In genomic region chr1:110605901-110606783, GRCh38 we compare ENCODE assay signal across 8 cellular contexts. TPM values are rescaled to one million over a fixed set of nuclear protein-coding genes. Genes with fewer than 3 reads are reported as not detected.
DNase-seq lines count a peak whose midpoint lies in the region; ATAC-seq lines count a peak whose summit lies in the region.

TSS of gene KCNA2 (minus strand) at chr1:110606358. CDS start at chr1:110604782, 1,576 bp downstream.

- H3K4me1 ChIP-seq in CD8-positive, alpha-beta memory T cell (ENCODE audit: insufficient read depth, low read length), result peaks cover 13% of the 10 kb centered on the region
- H3K4me1 ChIP-seq in iPS DF 6.9 (ENCODE audit: control insufficient read depth, insufficient read depth, low read length), result peaks cover 5% of the 10 kb centered on the region
- no peaks in the 10 kb centered on the region for H3K4me1 ChIP-seq in rectal smooth muscle tissue (ENCODE audit: control insufficient read depth, insufficient read depth, low read length)

- peak within 1 kb of the TSS; percentile 2 for H3K9ac ChIP-seq in rectal smooth muscle tissue (ENCODE audit: low read length)

- H3K9me3 Mint-ChIP-seq in CD8-positive, alpha-beta memory T cell, result no peaks in the 10 kb centered on the region

- POLR2A ChIA-PET in CD8-positive, alpha-beta memory T cell (lab: Charles Lee), result interaction anchor here (2.3 kb wide), 1 partner anchor 13 kb away, joined by 12 read pairs; no protein-coding TSS in a partner anchor

- peaks cover 10 to 30% (median 13%) of the 10 kb centered on the region in 3 donors for H3K4me1 Mint-ChIP-seq in CD8-positive, alpha-beta memory T cell

- no peak for DNase-seq in CD8-positive, alpha-beta memory T cell
- peak; percentile 46 for DNase-seq in MG63
- peak in 55 of 58 donors; percentile 30 to 89 (median 74) for DNase-seq in anterior cingulate cortex (lab: John Stamatoyannopoulos, UW)
- no peak for DNase-seq in iPS DF 6.9 (ENCODE audit: low read depth, low spot score)
- no peak for DNase-seq in NCI-H1436 treated with DMSO at 0.1 percent for 48 hours (lab: John Stamatoyannopoulos, UW)

- ATAC-seq in GM19324 (IDR thresholded peaks at IDR 0.05; ENCODE audit: low FRiP score, unreplicated experiment) (no peak), HG03442 (IDR thresholded peaks at IDR 0.05; ENCODE audit: unreplicated experiment) (no peak)

- H3K27ac Mint-ChIP-seq in CD8-positive, alpha-beta memory T cell, result peak within 1 kb of the TSS in 1 of 8 donors; percentile 40

- peak within 1 kb of the TSS; percentile 73 to 90 (median 83) for H3K4me3 Mint-ChIP-seq in CD8-positive, alpha-beta memory T cell

- peaks cover 19 to 59% of the 10 kb centered on the region in 2 donors for H3K27me3 Mint-ChIP-seq in CD8-positive, alpha-beta memory T cell

- no peaks in the 10 kb centered on the region for H3K9me3 ChIP-seq in CD8-positive, alpha-beta memory T cell (ENCODE audit: low read length)
- H3K9me3 ChIP-seq in MG63, result no peaks in the 10 kb centered on the region
- H3K9me3 ChIP-seq in iPS DF 6.9 (ENCODE audit: control insufficient read depth, insufficient read depth, low read length), result no peaks in the 10 kb centered on the region

- no peaks in the 10 kb centered on the region for H3K36me3 ChIP-seq in CD8-positive, alpha-beta memory T cell (ENCODE audit: insufficient read depth, low read length)
- no peaks in the 10 kb centered on the region for H3K36me3 ChIP-seq in MG63
- H3K36me3 ChIP-seq in iPS DF 6.9 (ENCODE audit: control insufficient read depth, insufficient read depth, low read length), result no peaks in the 10 kb centered on the region
- no peaks in the 10 kb centered on the region for H3K36me3 ChIP-seq in rectal smooth muscle tissue (ENCODE audit: control insufficient read depth, insufficient read depth, low read length)

- peaks cover 40% of the 10 kb centered on the region for H3K27me3 ChIP-seq in CD8-positive, alpha-beta memory T cell (ENCODE audit: insufficient read depth, low read length, poor library complexity, severe bottlenecking)
- H3K27me3 ChIP-seq in MG63, result peaks cover 59% of the 10 kb centered on the region
- peaks cover 42% of the 10 kb centered on the region for H3K27me3 ChIP-seq in iPS DF 6.9 (ENCODE audit: control insufficient read depth, insufficient read depth, low read length)
- peaks cover 16% of the 10 kb centered on the region for H3K27me3 ChIP-seq in rectal smooth muscle tissue (ENCODE audit: control insufficient read depth, insufficient read depth, low read length)

- no CpG with 5 or more reads among the region's 49 CpGs for WGBS in iPS DF 6.9 (ENCODE audit: insufficient coverage, insufficient read length)

- CTCF ChIA-PET in CD8-positive, alpha-beta memory T cell (lab: Charles Lee), result interaction anchor here (0.9 to 5.1 kb wide), 12 partner anchors 8 to 293 kb away, joined by 3 to 40 read pairs (median 4); no protein-coding TSS in a partner anchor

- peaks cover 0 to 10% (median 0%) of the 10 kb centered on the region in 3 donors for H3K36me3 Mint-ChIP-seq in CD8-positive, alpha-beta memory T cell

- H3K4me3 ChIP-seq in CD8-positive, alpha-beta memory T cell (ENCODE audit: low read length), result peak within 1 kb of the TSS; percentile 55
- H3K4me3 ChIP-seq in MG63 (peak within 1 kb of the TSS; percentile 40), iPS DF 6.9 (ENCODE audit: low read length) (peak within 1 kb of the TSS; percentile 49; the same call in 1 of the 2 replicates), rectal smooth muscle tissue (ENCODE audit: low read length) (peak within 1 kb of the TSS; percentile 69)

- H3K27ac ChIP-seq in CD8-positive, alpha-beta memory T cell (ENCODE audit: low read depth, low read length), result no peak within 1 kb of the TSS
- no peak within 1 kb of the TSS for H3K27ac ChIP-seq in iPS DF 6.9 (ENCODE audit: low read length)
- peak within 1 kb of the TSS; percentile 30 for H3K27ac ChIP-seq in rectal smooth muscle tissue (ENCODE audit: low read depth, low read length)

RNA-seq across cellular contexts. Expression of gene KCNA2, which starts in this region (rescaled TPM):
- total RNA-seq in CD8-positive, alpha-beta memory T cell, result under 1 TPM; 0.24 to 0.35 TPM
- 0.16 TPM for polyA plus RNA-seq in CD8-positive, alpha-beta memory T cell
- total RNA-seq in MG63 (2014; rRNA removed; shearing (Covaris generic); ENCODE audit: low replicate concordance), result 0.17 TPM in 1 of 2 replicates, not detected in the other

Comparison
In these comparisons a context has a peak if more than half of its experiments do, and no peak if none do; other contexts are left out.
1. Peak in DNase-seq and H3K4me3 ChIP-seq in MG63; RNA of the gene not detected or under 1 TPM.
2. DNase-seq: peak in anterior cingulate cortex (55 of 58); none in CD8-positive, alpha-beta memory T cell (0 of 5), iPS DF 6.9 (single experiment) and NCI-H1436 treated with DMSO at 0.1 percent for 48 hours (single experiment).
3. Peak in every context shown above with its lines, with median percentiles within 50 percentile points of each other: H3K4me3 ChIP-seq.